1 cellular context compared by ENCODE assay signal in genomic region chr6:163577404-163577803, GRCh38.
TF ChIP-seq lines count a peak whose summit lies in the region.

No MANE protein-coding gene starts in this region.

TF ChIP-seq in HEK293, 187 proteins besides CTCF, POLR2A, EP300 and RAD21 (continued from another document):
- TF ChIP-seq PRDM10 (tag by site-specific recombination; IDR thresholded peaks at IDR 0.05) (0 out of 2 replicates have a peak, but pooled peaks have one; percentile 23), ZNF341 (tag by site-specific recombination; IDR thresholded peaks at IDR 0.05; ENCODE audit: low read depth) (peak; percentile 41; the same call in 1 of the 2 replicates), HOXD13 (CRISPR knock-in tag; IDR thresholded peaks at IDR 0.05; ENCODE audit: borderline replicate concordance) (no peak)
